ENCODE assay signal across 8 cellular contexts in the genomic region with DNA sequence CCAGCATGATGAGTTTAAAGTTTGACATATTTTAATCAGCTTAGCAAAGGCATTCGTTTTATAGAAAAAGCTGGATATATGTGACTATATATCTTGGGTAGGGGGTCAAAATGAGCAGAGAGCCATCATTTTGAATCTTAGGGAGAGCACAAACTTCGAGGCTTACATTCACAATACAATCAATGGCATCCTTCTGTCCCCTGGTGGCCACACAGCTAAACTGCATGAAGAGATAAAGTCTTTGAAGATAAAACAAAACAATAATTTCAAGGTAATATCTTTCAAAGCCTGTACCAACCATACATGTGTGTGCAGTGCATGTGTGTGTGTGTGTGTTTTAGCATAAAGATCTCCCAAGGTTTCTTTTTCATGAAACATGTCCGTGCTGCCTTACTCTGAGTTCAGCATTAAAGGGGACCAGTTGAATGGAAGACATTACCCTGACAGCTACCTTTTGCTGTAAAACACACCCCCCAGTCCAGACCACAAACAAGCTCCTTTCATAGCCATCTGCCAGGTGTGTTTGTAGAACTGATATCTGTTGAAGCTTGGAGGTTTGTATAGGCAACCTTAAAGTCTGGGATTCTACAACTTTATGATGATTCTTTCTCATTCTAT. TPM values are rescaled to one million over a fixed set of nuclear protein-coding genes. Genes with fewer than 3 reads are reported as not detected.
DNase-seq lines count a peak whose midpoint lies in the region; ATAC-seq, FAIRE-seq and TF ChIP-seq lines count a peak whose summit lies in the region.

No MANE protein-coding gene starts in this region.

- no peak overlapping the region for H2AFZ ChIP-seq in keratinocyte (ENCODE audit: control insufficient read depth, low read length)

- peak; percentile 56 for ATAC-seq in HG03196 (IDR thresholded peaks at IDR 0.05; ENCODE audit: unreplicated experiment)
- no peak for ATAC-seq in HG03025 (IDR thresholded peaks at IDR 0.05; ENCODE audit: low FRiP score, unreplicated experiment)

- intact Hi-C loops in ascending aorta (cut with DNase I), result loop anchor here (1.0 to 5.0 kb wide), 3 partner anchors 78 to 316 kb away; partner anchors contain the start of gene LANCL3

- H3K9ac ChIP-seq in keratinocyte (ENCODE audit: control insufficient read depth, extremely low read depth, insufficient read depth, low read length), result no peak overlapping the region

- POLR2A ChIA-PET in AG04449 (lab: Yijun Ruan, JAX), result no interaction called here

- CTCF ChIA-PET in AG04449 (lab: Yijun Ruan, JAX), result interaction anchor here (0.8 to 4.8 kb wide), 13 partner anchors 9 to 764 kb away, joined by 3 to 44 read pairs (median 4); no protein-coding TSS in a partner anchor

- FAIRE-seq in keratinocyte (lab: Jason Lieb, UNC), result peak; percentile 23

- H3K27me3 ChIP-seq in ascending aorta (no peaks in the 10 kb centered on the region), keratinocyte (ENCODE audit: control insufficient read depth, extremely low read depth, insufficient read depth, low read length) (no peaks in the 10 kb centered on the region)

- H3K79me2 ChIP-seq in keratinocyte (ENCODE audit: control insufficient read depth, insufficient read depth, low read length), result no peaks in the 10 kb centered on the region

- H3K27ac ChIP-seq in ascending aorta (no peak overlapping the region), keratinocyte (ENCODE audit: control insufficient read depth, insufficient read depth, low read length) (no peak overlapping the region)

- H3K9me3 ChIP-seq in ascending aorta, result no peaks in the 10 kb centered on the region
- H3K9me3 ChIP-seq in keratinocyte (ENCODE audit: control insufficient read depth, low read depth, low read length), result no peaks in the 10 kb centered on the region

- H3K4me1 ChIP-seq in ascending aorta, result no peaks in the 10 kb centered on the region
- H3K4me1 ChIP-seq in keratinocyte (ENCODE audit: control insufficient read depth, extremely low read depth, insufficient read depth, low read length), result no peaks in the 10 kb centered on the region

- dilution Hi-C loops in keratinocyte (cut with MboI; ENCODE audit: extremely low pct_ligation_motif_present, low sequenced_read_pairs), result no loop called here

- H3K9me1 ChIP-seq in keratinocyte (ENCODE audit: control insufficient read depth, extremely low read depth, insufficient read depth, low read length), result no peaks in the 10 kb centered on the region

- no peaks in the 10 kb centered on the region for H4K20me1 ChIP-seq in keratinocyte (ENCODE audit: control insufficient read depth, extremely low read depth, insufficient read depth, low read length)

- H3K4me3 ChIP-seq in AG04449 (ENCODE audit: low read depth, low read length) (no peak overlapping the region), GM12864 (ENCODE audit: low read depth, low read length) (no peak overlapping the region), ascending aorta (no peak overlapping the region), keratinocyte (ENCODE audit: control insufficient read depth in 2 of 3, extremely low read depth in 1 of 3, insufficient read depth in 2 of 3, low read depth in 1 of 3, low read length in 3 of 3) (no peak overlapping the region)

- DNase-seq in AG04449 (ENCODE audit: low read depth, low spot score) (no peak), GM12864 (ENCODE audit: low read depth) (no peak), RPMI8226 (peak; percentile 58), ascending aorta (ENCODE audit: low spot score in 2 of 2) (peak in 1 of 2 donors; percentile 68), keratinocyte (ENCODE audit: low read depth, low spot score) (no peak)
- DNase-seq in stimulated activated CD4-positive, alpha-beta T cell treated with anti-CD3 and anti-CD28 coated beads, TNF-alpha, amount 100 ng/mL, for 24 hours (ENCODE audit: low read depth in 3 of 3), result peak in 2 of 3 experiments; percentile 21 to 34

- no peaks in the 10 kb centered on the region for H3K36me3 ChIP-seq in ascending aorta
- no peaks in the 10 kb centered on the region for H3K36me3 ChIP-seq in keratinocyte (ENCODE audit: control insufficient read depth in 2 of 2, extremely low read depth in 1 of 2, insufficient read depth in 2 of 2, low read length in 2 of 2)

- peak; percentile 55 for TF ChIP-seq CTCF in AG04449 (IDR thresholded peaks at IDR 0.05; ENCODE audit: insufficient read depth, low read length, missing control alignments)
- TF ChIP-seq CTCF in GM12864 (IDR thresholded peaks at IDR 0.05; ENCODE audit: low read depth, low read length, missing control alignments), result peak; percentile 85
- TF ChIP-seq CTCF in ascending aorta (IDR thresholded peaks at IDR 0.05), result peak; percentile 74 to 83 (median 81)
- peak; percentile 65 to 93 (median 91) for TF ChIP-seq CTCF in keratinocyte (optimal IDR thresholded peaks at IDR 0.05 in 1 of 3, IDR thresholded peaks at IDR 0.05 in 1 of 3, conservative IDR thresholded peaks at IDR 0.05 in 1 of 3; ENCODE audit: extremely low read depth in 1 of 3, insufficient read depth in 2 of 3, low read length in 3 of 3)

- no peak overlapping the region for H3K4me2 ChIP-seq in keratinocyte (ENCODE audit: control insufficient read depth, extremely low read depth, insufficient read depth, low read depth, low read length)

RNA-seq across cellular contexts. Expression of gene DYNLT3, which starts 22.0 kb away (rescaled TPM):
- total RNA-seq in ascending aorta, result 32.2 TPM
- 25.9 to 37.3 TPM (median 30.4 TPM) in 3 replicates for polyA plus RNA-seq in keratinocyte
- polyA plus RNA-seq in keratinocyte (2011; ENCODE audit: low read depth), result 9.8 TPM
- polyA plus RNA-seq in keratinocyte (2011; cell fraction: cytosol; rRNA removed), result 23.4 and 43.9 TPM in 2 replicates
- polyA plus RNA-seq in keratinocyte (2011; cell fraction: nucleus; rRNA removed), result 9.9 and 14.6 TPM in 2 replicates
- polyA plus RNA-seq in keratinocyte (2012; ENCODE audit: low replicate concordance), result 26.9 and 34.6 TPM in 2 replicates
- polyA minus RNA-seq in keratinocyte, result 3.6 to 16.7 TPM (median 12.5 TPM) in 3 replicates
- 19.4 TPM for polyA minus RNA-seq in keratinocyte (2011; cell fraction: cytosol; rRNA and poly(A)+ RNA removed)
- 4.5 and 7.2 TPM in 2 replicates for polyA minus RNA-seq in keratinocyte (2011; cell fraction: nucleus; rRNA and poly(A)+ RNA removed)

RNA-seq across cellular contexts. Expression of gene CYBB, which starts 45.5 kb away (rescaled TPM):
- 19.7 TPM for total RNA-seq in ascending aorta
- polyA plus RNA-seq in keratinocyte, result 0.03 TPM in 2 of 3 replicates, not detected in the other
- polyA plus RNA-seq in keratinocyte (2011; ENCODE audit: low read depth), result not detected
- not detected in 2 replicates for polyA plus RNA-seq in keratinocyte (2011; cell fraction: cytosol; rRNA removed)
- polyA plus RNA-seq in keratinocyte (2011; cell fraction: nucleus; rRNA removed), result not detected in 2 replicates
- 0.03 TPM in 1 of 2 replicates, not detected in the other for polyA plus RNA-seq in keratinocyte (2012; ENCODE audit: low replicate concordance)
- 0.10 TPM in 1 of 3 replicates, not detected in the others for polyA minus RNA-seq in keratinocyte
- polyA minus RNA-seq in keratinocyte (2011; cell fraction: cytosol; rRNA and poly(A)+ RNA removed), result not detected
- not detected in 2 replicates for polyA minus RNA-seq in keratinocyte (2011; cell fraction: nucleus; rRNA and poly(A)+ RNA removed)

Comparison
In these comparisons a context has a peak if more than half of its experiments do, and no peak if none do; other contexts are left out.
1. DNase-seq: peak in RPMI8226 (single experiment) and stimulated activated CD4-positive, alpha-beta T cell treated with anti-CD3 and anti-CD28 coated beads, TNF-alpha, amount 100 ng/mL, for 24 hours (2 of 3); none in AG04449 (single experiment), GM12864 (single experiment) and keratinocyte (single experiment).
2. Peak in every context shown above with its lines, with median percentiles within 50 percentile points of each other: CTCF ChIP-seq.